Comparison of ENCODE assay signal across 2 cellular contexts in the genomic region with DNA sequence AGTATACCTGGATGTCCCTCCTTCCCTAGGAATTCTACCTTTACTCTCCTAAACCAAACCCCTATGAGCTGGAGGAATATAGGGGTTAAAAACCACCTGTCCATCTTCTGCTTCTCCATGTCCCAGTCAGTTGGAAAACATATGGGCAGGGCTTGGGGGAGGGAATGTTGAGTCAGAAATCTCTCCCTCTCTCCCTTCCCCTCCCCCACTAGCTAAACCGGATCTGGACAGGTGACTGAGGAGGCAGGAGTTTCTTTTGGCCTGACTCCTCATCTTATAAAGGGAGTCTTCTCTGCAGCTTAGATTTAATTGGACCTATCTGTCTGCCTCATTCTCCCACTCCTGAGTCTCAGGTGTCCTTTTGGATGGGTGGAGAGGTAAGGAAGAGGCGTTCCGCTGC.
TF ChIP-seq lines count a peak whose summit lies in the region.

No MANE protein-coding gene starts in this region.

TF ChIP-seq in GM23338, 12 proteins besides CTCF, POLR2A, EP300 and RAD21:
- TF ChIP-seq EZH2phosphoT487 (IDR thresholded peaks at IDR 0.05; ENCODE audit: unreplicated experiment) (no peak), CREB1 (CRISPR knock-in tag; IDR thresholded peaks at IDR 0.05; ENCODE audit: low read depth) (no peak)
- TF ChIP-seq, protein P1, sequence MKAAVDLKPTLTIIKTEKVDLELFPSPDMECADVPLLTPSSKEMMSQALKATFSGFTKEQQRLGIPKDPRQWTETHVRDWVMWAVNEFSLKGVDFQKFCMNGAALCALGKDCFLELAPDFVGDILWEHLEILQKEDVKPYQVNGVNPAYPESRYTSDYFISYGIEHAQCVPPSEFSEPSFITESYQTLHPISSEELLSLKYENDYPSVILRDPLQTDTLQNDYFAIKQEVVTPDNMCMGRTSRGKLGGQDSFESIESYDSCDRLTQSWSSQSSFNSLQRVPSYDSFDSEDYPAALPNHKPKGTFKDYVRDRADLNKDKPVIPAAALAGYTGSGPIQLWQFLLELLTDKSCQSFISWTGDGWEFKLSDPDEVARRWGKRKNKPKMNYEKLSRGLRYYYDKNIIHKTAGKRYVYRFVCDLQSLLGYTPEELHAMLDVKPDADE (IDR thresholded peaks at IDR 0.05) = no peak

TF ChIP-seq in K562, 482 proteins besides CTCF, POLR2A, EP300 and RAD21:
- TF ChIP-seq, protein P2, sequence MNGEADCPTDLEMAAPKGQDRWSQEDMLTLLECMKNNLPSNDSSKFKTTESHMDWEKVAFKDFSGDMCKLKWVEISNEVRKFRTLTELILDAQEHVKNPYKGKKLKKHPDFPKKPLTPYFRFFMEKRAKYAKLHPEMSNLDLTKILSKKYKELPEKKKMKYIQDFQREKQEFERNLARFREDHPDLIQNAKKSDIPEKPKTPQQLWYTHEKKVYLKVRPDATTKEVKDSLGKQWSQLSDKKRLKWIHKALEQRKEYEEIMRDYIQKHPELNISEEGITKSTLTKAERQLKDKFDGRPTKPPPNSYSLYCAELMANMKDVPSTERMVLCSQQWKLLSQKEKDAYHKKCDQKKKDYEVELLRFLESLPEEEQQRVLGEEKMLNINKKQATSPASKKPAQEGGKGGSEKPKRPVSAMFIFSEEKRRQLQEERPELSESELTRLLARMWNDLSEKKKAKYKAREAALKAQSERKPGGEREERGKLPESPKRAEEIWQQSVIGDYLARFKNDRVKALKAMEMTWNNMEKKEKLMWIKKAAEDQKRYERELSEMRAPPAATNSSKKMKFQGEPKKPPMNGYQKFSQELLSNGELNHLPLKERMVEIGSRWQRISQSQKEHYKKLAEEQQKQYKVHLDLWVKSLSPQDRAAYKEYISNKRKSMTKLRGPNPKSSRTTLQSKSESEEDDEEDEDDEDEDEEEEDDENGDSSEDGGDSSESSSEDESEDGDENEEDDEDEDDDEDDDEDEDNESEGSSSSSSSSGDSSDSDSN (IDR thresholded peaks at IDR 0.05; ENCODE audit: borderline replicate concordance in 1 of 2, low read depth in 2 of 2, low read length in 2 of 2) = no peak
- TF ChIP-seq ZNF197 (CRISPR knock-in tag; IDR thresholded peaks at IDR 0.05; ENCODE audit: low read depth) (no peak), ETV1 (tag; conservative IDR thresholded peaks at IDR 0.05; ENCODE audit: low read depth) (peak; percentile 38; the same call in 1 of the 2 replicates), FOSL1 (tag; conservative IDR thresholded peaks at IDR 0.05) (peak; percentile 31; the same call in 1 of the 2 replicates), MYBL2 (IDR thresholded peaks at IDR 0.05; ENCODE audit: low read depth) (no peak), MYBL2 (CRISPR knock-in tag; IDR thresholded peaks at IDR 0.05; ENCODE audit: borderline replicate concordance) (no peak), JUND (IDR thresholded peaks at IDR 0.05; ENCODE audit: borderline replicate concordance, low read depth, low read length) (peak; percentile 40; the same call in 1 of the 2 replicates), JUND (tag; IDR thresholded peaks at IDR 0.05; ENCODE audit: borderline replicate concordance, low read depth, low read length) (no peak; the same call in 2 of the 3 replicates), KDM1A (IDR thresholded peaks at IDR 0.05) (peak in 1 of 2 experiments; percentile 54; a peak in 2 of 4 replicates), GATA2 (CRISPR knock-in tag; IDR thresholded peaks at IDR 0.05) (no peak)
- TF ChIP-seq, protein P3, sequence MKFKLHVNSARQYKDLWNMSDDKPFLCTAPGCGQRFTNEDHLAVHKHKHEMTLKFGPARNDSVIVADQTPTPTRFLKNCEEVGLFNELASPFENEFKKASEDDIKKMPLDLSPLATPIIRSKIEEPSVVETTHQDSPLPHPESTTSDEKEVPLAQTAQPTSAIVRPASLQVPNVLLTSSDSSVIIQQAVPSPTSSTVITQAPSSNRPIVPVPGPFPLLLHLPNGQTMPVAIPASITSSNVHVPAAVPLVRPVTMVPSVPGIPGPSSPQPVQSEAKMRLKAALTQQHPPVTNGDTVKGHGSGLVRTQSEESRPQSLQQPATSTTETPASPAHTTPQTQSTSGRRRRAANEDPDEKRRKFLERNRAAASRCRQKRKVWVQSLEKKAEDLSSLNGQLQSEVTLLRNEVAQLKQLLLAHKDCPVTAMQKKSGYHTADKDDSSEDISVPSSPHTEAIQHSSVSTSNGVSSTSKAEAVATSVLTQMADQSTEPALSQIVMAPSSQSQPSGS (CRISPR knock-in tag; IDR thresholded peaks at IDR 0.05) = no peak
